1 cellular context compared by ENCODE assay signal in genomic region chr2:48328972-48329723, GRCh38.
TF ChIP-seq lines count a peak whose summit lies in the region.

No MANE protein-coding gene starts in this region.

TF ChIP-seq in SK-N-SH treated with all-trans-retinoic acid at 6 μM for 48 hours, 23 proteins besides CTCF, POLR2A, EP300 and RAD21 (continued from another document):
- TF ChIP-seq POU6F1 (CRISPR knock-in tag; IDR thresholded peaks at IDR 0.05; ENCODE audit: borderline replicate concordance, low read depth): no peak
- no peak for TF ChIP-seq ESRRG (CRISPR knock-in tag; IDR thresholded peaks at IDR 0.05)
- TF ChIP-seq CSDC2 (CRISPR knock-in tag; IDR thresholded peaks at IDR 0.05): no peak
- TF ChIP-seq GLIS3 (CRISPR knock-in tag; IDR thresholded peaks at IDR 0.05): no peak
- TF ChIP-seq ZFP3 (CRISPR knock-in tag; IDR thresholded peaks at IDR 0.05): no peak
TF ChIP-seq in SK-N-SH treated with all-trans-retinoic acid at 6 μM for 48 hours: peak in this region for 0.
